1 cellular context compared by ENCODE assay signal in the genomic region with DNA sequence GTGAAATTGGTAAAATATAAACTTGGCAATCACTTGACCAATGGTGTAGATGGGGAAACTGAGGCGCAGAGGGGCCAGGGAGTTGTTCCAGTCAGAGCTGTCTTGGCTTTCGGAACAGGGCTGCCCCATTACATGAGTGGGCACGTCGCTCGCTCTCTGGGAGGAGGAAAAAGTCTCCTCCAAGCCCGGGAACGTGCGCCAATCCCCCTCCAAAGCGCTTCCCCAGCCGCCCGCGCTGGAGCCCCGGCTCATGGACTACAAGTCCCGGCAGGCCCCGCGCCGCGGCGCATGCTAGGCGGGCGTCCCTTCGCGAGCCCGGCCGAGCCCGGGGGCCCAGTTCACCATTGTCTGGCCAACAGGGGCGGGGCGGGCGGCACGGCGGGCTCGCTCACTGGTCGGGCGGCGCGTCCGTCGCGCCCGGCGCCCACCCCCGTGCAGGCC.
TF ChIP-seq lines count a peak whose summit lies in the region.

No MANE protein-coding gene starts in this region.

TF ChIP-seq in K562, 482 proteins besides CTCF, POLR2A, EP300 and RAD21 (continued from another document and continues in another):
- TF ChIP-seq, protein P1, sequence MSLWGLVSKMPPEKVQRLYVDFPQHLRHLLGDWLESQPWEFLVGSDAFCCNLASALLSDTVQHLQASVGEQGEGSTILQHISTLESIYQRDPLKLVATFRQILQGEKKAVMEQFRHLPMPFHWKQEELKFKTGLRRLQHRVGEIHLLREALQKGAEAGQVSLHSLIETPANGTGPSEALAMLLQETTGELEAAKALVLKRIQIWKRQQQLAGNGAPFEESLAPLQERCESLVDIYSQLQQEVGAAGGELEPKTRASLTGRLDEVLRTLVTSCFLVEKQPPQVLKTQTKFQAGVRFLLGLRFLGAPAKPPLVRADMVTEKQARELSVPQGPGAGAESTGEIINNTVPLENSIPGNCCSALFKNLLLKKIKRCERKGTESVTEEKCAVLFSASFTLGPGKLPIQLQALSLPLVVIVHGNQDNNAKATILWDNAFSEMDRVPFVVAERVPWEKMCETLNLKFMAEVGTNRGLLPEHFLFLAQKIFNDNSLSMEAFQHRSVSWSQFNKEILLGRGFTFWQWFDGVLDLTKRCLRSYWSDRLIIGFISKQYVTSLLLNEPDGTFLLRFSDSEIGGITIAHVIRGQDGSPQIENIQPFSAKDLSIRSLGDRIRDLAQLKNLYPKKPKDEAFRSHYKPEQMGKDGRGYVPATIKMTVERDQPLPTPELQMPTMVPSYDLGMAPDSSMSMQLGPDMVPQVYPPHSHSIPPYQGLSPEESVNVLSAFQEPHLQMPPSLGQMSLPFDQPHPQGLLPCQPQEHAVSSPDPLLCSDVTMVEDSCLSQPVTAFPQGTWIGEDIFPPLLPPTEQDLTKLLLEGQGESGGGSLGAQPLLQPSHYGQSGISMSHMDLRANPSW (CRISPR knock-in tag; IDR thresholded peaks at IDR 0.05): no peak
- no peak for TF ChIP-seq ZNF408 (CRISPR knock-in tag; IDR thresholded peaks at IDR 0.05; ENCODE audit: low read depth)
- TF ChIP-seq KHSRP (IDR thresholded peaks at IDR 0.05): no peak
- TF ChIP-seq MAZ (CRISPR knock-in tag; conservative IDR thresholded peaks at IDR 0.05 in 1 of 2, IDR thresholded peaks at IDR 0.05 in 1 of 2): peak in 1 of 2 experiments; percentile 29; a peak in 1 of 4 replicates
- no peak for TF ChIP-seq PML (IDR thresholded peaks at IDR 0.05; ENCODE audit: low read length)
- peak; percentile 72 for TF ChIP-seq CXXC5 (CRISPR knock-in tag; IDR thresholded peaks at IDR 0.05)
- TF ChIP-seq HDAC8 (tag; IDR thresholded peaks at IDR 0.05): no peak
- peak; percentile 47 for TF ChIP-seq NFYB (IDR thresholded peaks at IDR 0.05; ENCODE audit: extremely low read depth, insufficient read length)
- TF ChIP-seq, protein P2, sequence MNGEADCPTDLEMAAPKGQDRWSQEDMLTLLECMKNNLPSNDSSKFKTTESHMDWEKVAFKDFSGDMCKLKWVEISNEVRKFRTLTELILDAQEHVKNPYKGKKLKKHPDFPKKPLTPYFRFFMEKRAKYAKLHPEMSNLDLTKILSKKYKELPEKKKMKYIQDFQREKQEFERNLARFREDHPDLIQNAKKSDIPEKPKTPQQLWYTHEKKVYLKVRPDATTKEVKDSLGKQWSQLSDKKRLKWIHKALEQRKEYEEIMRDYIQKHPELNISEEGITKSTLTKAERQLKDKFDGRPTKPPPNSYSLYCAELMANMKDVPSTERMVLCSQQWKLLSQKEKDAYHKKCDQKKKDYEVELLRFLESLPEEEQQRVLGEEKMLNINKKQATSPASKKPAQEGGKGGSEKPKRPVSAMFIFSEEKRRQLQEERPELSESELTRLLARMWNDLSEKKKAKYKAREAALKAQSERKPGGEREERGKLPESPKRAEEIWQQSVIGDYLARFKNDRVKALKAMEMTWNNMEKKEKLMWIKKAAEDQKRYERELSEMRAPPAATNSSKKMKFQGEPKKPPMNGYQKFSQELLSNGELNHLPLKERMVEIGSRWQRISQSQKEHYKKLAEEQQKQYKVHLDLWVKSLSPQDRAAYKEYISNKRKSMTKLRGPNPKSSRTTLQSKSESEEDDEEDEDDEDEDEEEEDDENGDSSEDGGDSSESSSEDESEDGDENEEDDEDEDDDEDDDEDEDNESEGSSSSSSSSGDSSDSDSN (IDR thresholded peaks at IDR 0.05; ENCODE audit: borderline replicate concordance in 1 of 2, low read depth in 2 of 2, low read length in 2 of 2): no peak
- TF ChIP-seq ZNF354B (CRISPR knock-in tag; IDR thresholded peaks at IDR 0.05): no peak
- TF ChIP-seq MYC (IDR thresholded peaks at IDR 0.05; ENCODE audit: low read depth, low read length): peak; percentile 47; the same call in 1 of the 2 replicates
- no peak for TF ChIP-seq MYC (CRISPR knock-in tag; IDR thresholded peaks at IDR 0.05; ENCODE audit: borderline replicate concordance, low read depth)
- no peak for TF ChIP-seq CC2D1A (IDR thresholded peaks at IDR 0.05)
- TF ChIP-seq NRF1 (conservative IDR thresholded peaks at IDR 0.05 in 1 of 2, IDR thresholded peaks at IDR 0.05 in 1 of 2): peak; percentile 79 to 82
- TF ChIP-seq, protein P3, sequence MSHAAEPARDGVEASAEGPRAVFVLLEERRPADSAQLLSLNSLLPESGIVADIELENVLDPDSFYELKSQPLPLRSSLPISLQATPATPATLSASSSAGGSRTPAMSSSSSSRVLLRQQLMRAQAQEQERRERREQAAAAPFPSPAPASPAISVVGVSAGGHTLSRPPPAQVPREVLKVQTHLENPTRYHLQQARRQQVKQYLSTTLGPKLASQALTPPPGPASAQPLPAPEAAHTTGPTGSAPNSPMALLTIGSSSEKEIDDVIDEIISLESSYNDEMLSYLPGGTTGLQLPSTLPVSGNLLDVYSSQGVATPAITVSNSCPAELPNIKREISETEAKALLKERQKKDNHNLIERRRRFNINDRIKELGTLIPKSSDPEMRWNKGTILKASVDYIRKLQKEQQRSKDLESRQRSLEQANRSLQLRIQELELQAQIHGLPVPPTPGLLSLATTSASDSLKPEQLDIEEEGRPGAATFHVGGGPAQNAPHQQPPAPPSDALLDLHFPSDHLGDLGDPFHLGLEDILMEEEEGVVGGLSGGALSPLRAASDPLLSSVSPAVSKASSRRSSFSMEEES (CRISPR knock-in tag; IDR thresholded peaks at IDR 0.05): no peak
- TF ChIP-seq TAF7 (tag; IDR thresholded peaks at IDR 0.05): no peak
- TF ChIP-seq PYGO2 (tag; IDR thresholded peaks at IDR 0.05): no peak
- TF ChIP-seq, protein P4, sequence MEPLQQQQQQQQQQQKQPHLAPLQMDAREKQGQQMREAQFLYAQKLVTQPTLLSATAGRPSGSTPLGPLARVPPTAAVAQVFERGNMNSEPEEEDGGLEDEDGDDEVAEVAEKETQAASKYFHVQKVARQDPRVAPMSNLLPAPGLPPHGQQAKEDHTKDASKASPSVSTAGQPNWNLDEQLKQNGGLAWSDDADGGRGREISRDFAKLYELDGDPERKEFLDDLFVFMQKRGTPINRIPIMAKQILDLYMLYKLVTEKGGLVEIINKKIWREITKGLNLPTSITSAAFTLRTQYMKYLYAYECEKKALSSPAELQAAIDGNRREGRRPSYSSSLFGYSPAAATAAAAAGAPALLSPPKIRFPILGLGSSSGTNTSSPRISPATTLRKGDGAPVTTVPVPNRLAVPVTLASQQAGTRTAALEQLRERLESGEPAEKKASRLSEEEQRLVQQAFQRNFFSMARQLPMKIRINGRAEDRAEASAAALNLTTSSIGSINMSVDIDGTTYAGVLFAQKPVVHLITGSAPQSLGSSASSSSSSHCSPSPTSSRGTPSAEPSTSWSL (CRISPR knock-in tag; IDR thresholded peaks at IDR 0.05; ENCODE audit: borderline replicate concordance): no peak
- no peak for TF ChIP-seq ZNF431 (CRISPR knock-in tag; IDR thresholded peaks at IDR 0.05)
- TF ChIP-seq ZNF57 (CRISPR knock-in tag; IDR thresholded peaks at IDR 0.05): no peak
- TF ChIP-seq FOS (IDR thresholded peaks at IDR 0.05; ENCODE audit: extremely low read depth, insufficient read length): peak; percentile 68
- no peak for TF ChIP-seq RUNX1 (IDR thresholded peaks at IDR 0.05; ENCODE audit: low read depth)
- TF ChIP-seq SMAD2 (IDR thresholded peaks at IDR 0.05; ENCODE audit: low read depth, low read length): no peak
- TF ChIP-seq, protein P5, sequence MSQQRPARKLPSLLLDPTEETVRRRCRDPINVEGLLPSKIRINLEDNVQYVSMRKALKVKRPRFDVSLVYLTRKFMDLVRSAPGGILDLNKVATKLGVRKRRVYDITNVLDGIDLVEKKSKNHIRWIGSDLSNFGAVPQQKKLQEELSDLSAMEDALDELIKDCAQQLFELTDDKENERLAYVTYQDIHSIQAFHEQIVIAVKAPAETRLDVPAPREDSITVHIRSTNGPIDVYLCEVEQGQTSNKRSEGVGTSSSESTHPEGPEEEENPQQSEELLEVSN (IDR thresholded peaks at IDR 0.05; ENCODE audit: borderline replicate concordance in 1 of 2, extremely low read depth in 1 of 2, insufficient read depth in 1 of 2, insufficient read length in 1 of 2, low read depth in 1 of 2, low read length in 1 of 2, poor library complexity in 1 of 2, severe bottlenecking in 1 of 2): peak in 1 of 2 experiments; percentile 42
- TF ChIP-seq ZNF224 (CRISPR knock-in tag; IDR thresholded peaks at IDR 0.05): no peak
- no peak for TF ChIP-seq MEF2D (tag; conservative IDR thresholded peaks at IDR 0.05; ENCODE audit: low read depth)
- TF ChIP-seq ZNF174 (CRISPR knock-in tag; IDR thresholded peaks at IDR 0.05): no peak
- TF ChIP-seq ZFX (CRISPR knock-in tag; IDR thresholded peaks at IDR 0.05): no peak
- no peak for TF ChIP-seq NR2C1 (IDR thresholded peaks at IDR 0.05)
- TF ChIP-seq NR2C1 (tag; IDR thresholded peaks at IDR 0.05): no peak
- no peak for TF ChIP-seq ILF3 (IDR thresholded peaks at IDR 0.05; ENCODE audit: borderline replicate concordance)
- no peak for TF ChIP-seq TCFL5 (CRISPR knock-in tag; conservative IDR thresholded peaks at IDR 0.05)
- no peak for TF ChIP-seq ZNF232 (CRISPR knock-in tag; IDR thresholded peaks at IDR 0.05)
- TF ChIP-seq, protein P6, sequence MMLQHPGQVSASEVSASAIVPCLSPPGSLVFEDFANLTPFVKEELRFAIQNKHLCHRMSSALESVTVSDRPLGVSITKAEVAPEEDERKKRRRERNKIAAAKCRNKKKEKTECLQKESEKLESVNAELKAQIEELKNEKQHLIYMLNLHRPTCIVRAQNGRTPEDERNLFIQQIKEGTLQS (IDR thresholded peaks at IDR 0.05): no peak
- TF ChIP-seq, protein P6 (CRISPR knock-in tag; conservative IDR thresholded peaks at IDR 0.05): no peak
- TF ChIP-seq ARNT (IDR thresholded peaks at IDR 0.05): no peak
- 0 out of 2 replicates have a peak, but pooled peaks have one; percentile 33 for TF ChIP-seq FOSL1 (tag; conservative IDR thresholded peaks at IDR 0.05)
- TF ChIP-seq, protein P7, sequence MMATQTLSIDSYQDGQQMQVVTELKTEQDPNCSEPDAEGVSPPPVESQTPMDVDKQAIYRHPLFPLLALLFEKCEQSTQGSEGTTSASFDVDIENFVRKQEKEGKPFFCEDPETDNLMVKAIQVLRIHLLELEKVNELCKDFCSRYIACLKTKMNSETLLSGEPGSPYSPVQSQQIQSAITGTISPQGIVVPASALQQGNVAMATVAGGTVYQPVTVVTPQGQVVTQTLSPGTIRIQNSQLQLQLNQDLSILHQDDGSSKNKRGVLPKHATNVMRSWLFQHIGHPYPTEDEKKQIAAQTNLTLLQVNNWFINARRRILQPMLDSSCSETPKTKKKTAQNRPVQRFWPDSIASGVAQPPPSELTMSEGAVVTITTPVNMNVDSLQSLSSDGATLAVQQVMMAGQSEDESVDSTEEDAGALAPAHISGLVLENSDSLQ (IDR thresholded peaks at IDR 0.05): peak; percentile 73
- TF ChIP-seq RBM25 (IDR thresholded peaks at IDR 0.05; ENCODE audit: low read depth, low read length, severe bottlenecking): peak; percentile 96
- TF ChIP-seq SREBF1 (IDR thresholded peaks at IDR 0.05; ENCODE audit: borderline replicate concordance, low read depth, low read length): no peak
- TF ChIP-seq BRD9 (IDR thresholded peaks at IDR 0.05; ENCODE audit: low read depth, partially characterized antibody): no peak
- TF ChIP-seq SMAD4 (CRISPR knock-in tag; conservative IDR thresholded peaks at IDR 0.05): 0 out of 2 replicates have a peak, but pooled peaks have one; percentile 25
- TF ChIP-seq, protein P8, sequence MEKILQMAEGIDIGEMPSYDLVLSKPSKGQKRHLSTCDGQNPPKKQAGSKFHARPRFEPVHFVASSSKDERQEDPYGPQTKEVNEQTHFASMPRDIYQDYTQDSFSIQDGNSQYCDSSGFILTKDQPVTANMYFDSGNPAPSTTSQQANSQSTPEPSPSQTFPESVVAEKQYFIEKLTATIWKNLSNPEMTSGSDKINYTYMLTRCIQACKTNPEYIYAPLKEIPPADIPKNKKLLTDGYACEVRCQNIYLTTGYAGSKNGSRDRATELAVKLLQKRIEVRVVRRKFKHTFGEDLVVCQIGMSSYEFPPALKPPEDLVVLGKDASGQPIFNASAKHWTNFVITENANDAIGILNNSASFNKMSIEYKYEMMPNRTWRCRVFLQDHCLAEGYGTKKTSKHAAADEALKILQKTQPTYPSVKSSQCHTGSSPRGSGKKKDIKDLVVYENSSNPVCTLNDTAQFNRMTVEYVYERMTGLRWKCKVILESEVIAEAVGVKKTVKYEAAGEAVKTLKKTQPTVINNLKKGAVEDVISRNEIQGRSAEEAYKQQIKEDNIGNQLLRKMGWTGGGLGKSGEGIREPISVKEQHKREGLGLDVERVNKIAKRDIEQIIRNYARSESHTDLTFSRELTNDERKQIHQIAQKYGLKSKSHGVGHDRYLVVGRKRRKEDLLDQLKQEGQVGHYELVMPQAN (IDR thresholded peaks at IDR 0.05; ENCODE audit: borderline replicate concordance): no peak
- TF ChIP-seq ELF1 (tag; IDR thresholded peaks at IDR 0.05): no peak
- TF ChIP-seq NFXL1 (CRISPR knock-in tag; IDR thresholded peaks at IDR 0.05): no peak
- no peak for TF ChIP-seq SRSF3 (IDR thresholded peaks at IDR 0.05; ENCODE audit: insufficient read depth, low read length)
- TF ChIP-seq CHCHD3 (CRISPR knock-in tag; IDR thresholded peaks at IDR 0.05): no peak
- TF ChIP-seq, protein P9, sequence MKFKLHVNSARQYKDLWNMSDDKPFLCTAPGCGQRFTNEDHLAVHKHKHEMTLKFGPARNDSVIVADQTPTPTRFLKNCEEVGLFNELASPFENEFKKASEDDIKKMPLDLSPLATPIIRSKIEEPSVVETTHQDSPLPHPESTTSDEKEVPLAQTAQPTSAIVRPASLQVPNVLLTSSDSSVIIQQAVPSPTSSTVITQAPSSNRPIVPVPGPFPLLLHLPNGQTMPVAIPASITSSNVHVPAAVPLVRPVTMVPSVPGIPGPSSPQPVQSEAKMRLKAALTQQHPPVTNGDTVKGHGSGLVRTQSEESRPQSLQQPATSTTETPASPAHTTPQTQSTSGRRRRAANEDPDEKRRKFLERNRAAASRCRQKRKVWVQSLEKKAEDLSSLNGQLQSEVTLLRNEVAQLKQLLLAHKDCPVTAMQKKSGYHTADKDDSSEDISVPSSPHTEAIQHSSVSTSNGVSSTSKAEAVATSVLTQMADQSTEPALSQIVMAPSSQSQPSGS (CRISPR knock-in tag; IDR thresholded peaks at IDR 0.05): no peak
- TF ChIP-seq ZKSCAN8 (CRISPR knock-in tag; IDR thresholded peaks at IDR 0.05): no peak
- TF ChIP-seq, protein P10, sequence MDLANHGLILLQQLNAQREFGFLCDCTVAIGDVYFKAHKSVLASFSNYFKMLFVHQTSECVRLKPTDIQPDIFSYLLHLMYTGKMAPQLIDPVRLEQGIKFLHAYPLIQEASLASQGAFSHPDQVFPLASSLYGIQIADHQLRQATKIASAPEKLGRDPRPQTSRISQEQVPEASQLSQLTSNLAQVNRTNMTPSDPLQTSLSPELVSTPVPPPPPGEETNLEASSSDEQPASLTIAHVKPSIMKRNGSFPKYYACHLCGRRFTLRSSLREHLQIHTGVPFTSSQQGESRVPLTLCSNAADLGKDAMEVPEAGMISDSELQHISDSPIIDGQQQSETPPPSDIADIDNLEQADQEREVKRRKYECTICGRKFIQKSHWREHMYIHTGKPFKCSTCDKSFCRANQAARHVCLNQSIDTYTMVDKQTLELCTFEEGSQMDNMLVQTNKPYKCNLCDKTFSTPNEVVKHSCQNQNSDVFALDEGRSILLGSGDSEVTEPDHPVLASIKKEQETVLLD (IDR thresholded peaks at IDR 0.05): no peak
- TF ChIP-seq YBX1 (IDR thresholded peaks at IDR 0.05): no peak
